In genomic region chr2:223692227-223692947, GRCh38 we compare ENCODE assay signal across 8 cellular contexts.
A peak's percentile ranks its signal among the peaks of the same experiment; 100 is the strongest.
DNase-seq lines count a peak whose midpoint lies in the region; TF ChIP-seq lines count a peak whose summit lies in the region.

No MANE protein-coding gene starts in this region.

- no peaks in the 10 kb centered on the region for H3K36me3 ChIP-seq in liver (ENCODE audit: control insufficient read depth in 4 of 4, insufficient read depth in 3 of 4, low read depth in 1 of 4, low read length in 3 of 4)

- H3K9ac ChIP-seq in liver (ENCODE audit: low read depth in 1 of 2, low read length in 2 of 2), result no peak overlapping the region

- H3K9me3 ChIP-seq in liver (ENCODE audit: control insufficient read depth in 4 of 4, low read length in 3 of 4), result no peaks in the 10 kb centered on the region

- H3K27me3 ChIP-seq in liver (ENCODE audit: control insufficient read depth in 4 of 4, insufficient read depth in 4 of 4, low read length in 3 of 4), result no peaks in the 10 kb centered on the region

- TF ChIP-seq RAD21 in liver (IDR thresholded peaks at IDR 0.05), result peak; percentile 81 to 85

- H3K4me1 ChIP-seq in liver (ENCODE audit: control insufficient read depth in 4 of 4, insufficient read depth in 4 of 4, low read length in 3 of 4), result no peaks in the 10 kb centered on the region

- peak; percentile 53 for TF ChIP-seq CTCF in liver (IDR thresholded peaks at IDR 0.05; ENCODE audit: low read depth, low read length, missing input control)

- no peak overlapping the region for H3K27ac ChIP-seq in caudate nucleus (ENCODE audit: low read depth, low read length)
- H3K27ac ChIP-seq in liver (ENCODE audit: low read depth in 1 of 2, low read length in 2 of 2), result no peak overlapping the region

- WGBS in liver, result 39% methylated on average over 12 of the region's 12 CpGs

- H3K4me3 ChIP-seq in liver (ENCODE audit: low read depth in 1 of 3, low read length in 3 of 3), result no peak overlapping the region

- DNase-seq in NCI-H2171 treated with DMSO at 0.1 percent for 48 hours (lab: John Stamatoyannopoulos, UW) (peak; percentile 30), NCI-H2171 (lab: John Stamatoyannopoulos, UW) (no peak), NCI-H345 (lab: John Stamatoyannopoulos, UW) (peak; percentile 36), caudate nucleus (lab: John Stamatoyannopoulos, UW) (peak in 41 of 61 donors; percentile 2 to 66 (median 14)), activated T-cell treated with anti-CD3 and anti-CD28 coated beads for 4 hours (no peak), MV-4-11 (lab: John Stamatoyannopoulos, UW) (no peak)
- no peak for DNase-seq in stimulated activated CD4-positive, alpha-beta T cell treated with anti-CD3 and anti-CD28 coated beads, Interleukin-1b, Interleukin-23, amount 100 ng/mL, for 48 hours

TF ChIP-seq in liver, 16 proteins besides CTCF, POLR2A, EP300 and RAD21:
- TF ChIP-seq NR2F2 (IDR thresholded peaks at IDR 0.05) (no peak), GABPA (IDR thresholded peaks at IDR 0.05 in 1 of 2, conservative IDR thresholded peaks at IDR 0.05 in 1 of 2) (no peak), ZBTB33 (IDR thresholded peaks at IDR 0.05) (no peak), HNF4A (conservative IDR thresholded peaks at IDR 0.05) (no peak), FOXA1 (IDR thresholded peaks at IDR 0.05) (no peak), MAX (IDR thresholded peaks at IDR 0.05) (no peak), FOXA2 (IDR thresholded peaks at IDR 0.05) (no peak), HNF4G (IDR thresholded peaks at IDR 0.05) (no peak), RXRA (IDR thresholded peaks at IDR 0.05) (no peak), ATF3 (IDR thresholded peaks at IDR 0.05) (no peak), EGR1 (IDR thresholded peaks at IDR 0.05; ENCODE audit: low read depth in 2 of 2) (no peak), SP1 (IDR thresholded peaks at IDR 0.05) (no peak), YY1 (IDR thresholded peaks at IDR 0.05) (no peak), JUND (IDR thresholded peaks at IDR 0.05) (no peak), TAF1 (conservative IDR thresholded peaks at IDR 0.05) (no peak), REST (IDR thresholded peaks at IDR 0.05) (no peak)

Comparison
In these comparisons a context has a peak if more than half of its experiments do, and no peak if none do; other contexts are left out.
1. DNase-seq: peak in NCI-H2171 treated with DMSO at 0.1 percent for 48 hours (single experiment), NCI-H345 (single experiment) and caudate nucleus (41 of 61); none in NCI-H2171 (single experiment), activated T-cell treated with anti-CD3 and anti-CD28 coated beads for 4 hours (single experiment), stimulated activated CD4-positive, alpha-beta T cell treated with anti-CD3 and anti-CD28 coated beads, Interleukin-1b, Interleukin-23, amount 100 ng/mL, for 48 hours (single experiment) and MV-4-11 (single experiment).